ENCODE assay signal across 9 cellular contexts in the genomic region with DNA sequence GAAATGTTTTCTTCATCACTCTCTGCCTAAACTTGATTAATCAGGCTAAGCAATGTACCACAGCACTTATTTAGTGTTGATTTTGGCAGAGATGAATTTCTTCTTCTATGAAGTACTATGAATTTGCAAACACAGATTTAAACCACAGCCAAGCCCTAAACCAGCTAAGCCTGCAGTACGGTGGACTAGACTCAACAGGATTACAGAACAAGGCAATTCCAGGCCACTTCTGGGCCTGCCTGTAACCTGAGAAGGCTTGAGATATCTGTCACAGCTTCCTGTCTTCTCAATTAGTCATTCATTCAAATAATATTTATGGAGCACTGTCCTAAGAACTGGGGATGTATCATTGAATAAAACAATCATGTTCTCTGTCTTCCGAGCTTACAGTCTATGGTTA. TPM values are rescaled to one million over a fixed set of nuclear protein-coding genes. Genes with fewer than 3 reads are reported as not detected.
DNase-seq lines count a peak whose midpoint lies in the region; ATAC-seq and TF ChIP-seq lines count a peak whose summit lies in the region.
"Had no signal": no experiment of that assay in that cellular context is flagged by ENCODE, and none has a peak within 500 bp of the region (broad histone marks: within the 10 kb centered on the region; RNA-seq: fewer than 3 reads in every experiment).

No MANE protein-coding gene starts in this region.

- DNase-seq in A172 (ENCODE audit: low spot score) (peak; percentile 91), HS-27A (ENCODE audit: low read depth) (peak; percentile 48), right atrium auricular region (ENCODE audit: low spot score) (no peak), substantia nigra (lab: John Stamatoyannopoulos, UW) (no peak), GF-D8 (lab: John Stamatoyannopoulos, UW) (no peak)
- DNase-seq: posterior cingulate gyrus had no signal

- H3K4me3 ChIP-seq in right atrium auricular region = no peak overlapping the region

- no peaks in the 10 kb centered on the region for H3K36me3 ChIP-seq in right atrium auricular region

- H3K27ac ChIP-seq in right atrium auricular region = peak overlapping the region; percentile 34 to 57
- no peak overlapping the region for H3K27ac ChIP-seq in substantia nigra (ENCODE audit: low read depth, low read length, poor library complexity, severe bottlenecking)

- no peak for TF ChIP-seq CTCF in right atrium auricular region (IDR thresholded peaks at IDR 0.05)

- H3K27me3 ChIP-seq in right atrium auricular region = no peaks in the 10 kb centered on the region

- no peaks in the 10 kb centered on the region for H3K4me1 ChIP-seq in right atrium auricular region

- ATAC-seq in SK-N-SH treated with all-trans-retinoic acid at 6 μM for 48 hours (peak; percentile 94), GM21447 (IDR thresholded peaks at IDR 0.05; ENCODE audit: unreplicated experiment) (no peak), GM18517 (IDR thresholded peaks at IDR 0.05; ENCODE audit: unreplicated experiment) (no peak)

- no peaks in the 10 kb centered on the region for H3K9me3 ChIP-seq in right atrium auricular region

TF ChIP-seq in SK-N-SH treated with all-trans-retinoic acid at 6 μM for 48 hours, 23 proteins besides CTCF, POLR2A, EP300 and RAD21:
- TF ChIP-seq ZNF8 (CRISPR knock-in tag; IDR thresholded peaks at IDR 0.05) (no peak), ZNF565 (CRISPR knock-in tag; conservative IDR thresholded peaks at IDR 0.05; ENCODE audit: low read depth) (no peak), ZNF70 (CRISPR knock-in tag; IDR thresholded peaks at IDR 0.05) (no peak), ISL1 (CRISPR knock-in tag; IDR thresholded peaks at IDR 0.05) (peak; percentile 31; the same call in 1 of the 2 replicates), SNAI2 (CRISPR knock-in tag; IDR thresholded peaks at IDR 0.05) (no peak), OSR1 (CRISPR knock-in tag; IDR thresholded peaks at IDR 0.05) (no peak), ZC3H10 (CRISPR knock-in tag; IDR thresholded peaks at IDR 0.05) (peak; percentile 33; the same call in 1 of the 2 replicates), TOX (CRISPR knock-in tag; IDR thresholded peaks at IDR 0.05; ENCODE audit: borderline replicate concordance) (no peak)
- TF ChIP-seq, protein P1, sequence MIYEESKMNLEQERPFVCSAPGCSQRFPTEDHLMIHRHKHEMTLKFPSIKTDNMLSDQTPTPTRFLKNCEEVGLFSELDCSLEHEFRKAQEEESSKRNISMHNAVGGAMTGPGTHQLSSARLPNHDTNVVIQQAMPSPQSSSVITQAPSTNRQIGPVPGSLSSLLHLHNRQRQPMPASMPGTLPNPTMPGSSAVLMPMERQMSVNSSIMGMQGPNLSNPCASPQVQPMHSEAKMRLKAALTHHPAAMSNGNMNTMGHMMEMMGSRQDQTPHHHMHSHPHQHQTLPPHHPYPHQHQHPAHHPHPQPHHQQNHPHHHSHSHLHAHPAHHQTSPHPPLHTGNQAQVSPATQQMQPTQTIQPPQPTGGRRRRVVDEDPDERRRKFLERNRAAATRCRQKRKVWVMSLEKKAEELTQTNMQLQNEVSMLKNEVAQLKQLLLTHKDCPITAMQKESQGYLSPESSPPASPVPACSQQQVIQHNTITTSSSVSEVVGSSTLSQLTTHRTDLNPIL (CRISPR knock-in tag; IDR thresholded peaks at IDR 0.05; ENCODE audit: low read depth) = no peak

RNA-seq across cellular contexts. Expression of a gene that starts 32.4 kb away (rescaled TPM):
- 166 and 225 TPM in 2 replicates for total RNA-seq in A172 (2014; rRNA removed; shearing (Covaris generic))
- 100 to 1,000 TPM; 439 to 631 TPM for total RNA-seq in right atrium auricular region

Comparison
In these comparisons a context has a peak if more than half of its experiments do, and no peak if none do; other contexts are left out.
1. DNase-seq: peak in A172 (single experiment) and HS-27A (single experiment); none in right atrium auricular region (single experiment), substantia nigra (0 of 49) and GF-D8 (single experiment).